ENCODE assay signal across 20 cellular contexts in the genomic region with DNA sequence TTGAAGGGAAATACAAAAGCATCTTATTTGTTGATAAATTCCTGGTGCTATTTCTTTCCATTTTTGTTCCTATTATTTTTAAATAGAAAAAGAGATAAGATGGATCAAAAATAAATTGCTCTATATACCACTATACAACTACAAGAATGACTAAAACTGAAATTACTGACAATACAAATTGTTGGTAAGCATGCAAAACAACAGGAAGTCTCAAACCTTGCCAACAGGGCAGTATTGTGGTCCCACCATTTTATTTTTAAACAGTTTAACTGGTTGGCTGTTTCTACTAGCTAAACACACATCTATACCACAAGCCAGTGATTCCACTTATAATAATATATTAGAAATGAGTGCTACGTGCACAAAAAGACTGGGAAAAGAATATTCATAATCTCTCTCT.
DNase-seq lines count a peak whose midpoint lies in the region; ATAC-seq and TF ChIP-seq lines count a peak whose summit lies in the region.
"Had no signal": no experiment of that assay in that cellular context is flagged by ENCODE, and none has a peak within 500 bp of the region (broad histone marks: within the 10 kb centered on the region; RNA-seq: fewer than 3 reads in every experiment).

No MANE protein-coding gene starts in this region.

- no peak overlapping the region for H2AFZ ChIP-seq in KMS-11 (ENCODE audit: low read depth)

- in situ Hi-C loops in gastrocnemius medialis (cut with MboI; ENCODE audit: low sequenced_read_pairs in 4 of 4): no loop called here

- H3K4me2 ChIP-seq in KMS-11: peak overlapping the region; percentile 33

- H3K4me1 ChIP-seq in KMS-11 (ENCODE audit: low read depth, poor library complexity, severe bottlenecking) (peaks cover 31% of the 10 kb centered on the region), gastrocnemius medialis (no peaks in the 10 kb centered on the region)

- ATAC-seq in GM19438 (IDR thresholded peaks at IDR 0.05; ENCODE audit: low read depth, unreplicated experiment): peak; percentile 60
- ATAC-seq in HG02981 (IDR thresholded peaks at IDR 0.05; ENCODE audit: unreplicated experiment): peak; percentile 56
- no peak for ATAC-seq in gastrocnemius medialis
- no peak for ATAC-seq in GM19035 (IDR thresholded peaks at IDR 0.05; ENCODE audit: unreplicated experiment)
- ATAC-seq: K562 had no signal

- POLR2A ChIA-PET in RWPE1 (lab: Yijun Ruan, JAX; ENCODE audit: low non-redundant PET): no interaction called here

- CTCF ChIA-PET in RWPE1 (lab: Yijun Ruan, JAX): interaction anchor here (1.4 kb wide), 1 partner anchor 52 kb away, joined by 3 read pairs; no protein-coding TSS in a partner anchor

- no peak overlapping the region for H3K9ac ChIP-seq in KMS-11

- H4K20me1 ChIP-seq in KMS-11 (ENCODE audit: insufficient read depth): no peaks in the 10 kb centered on the region

- H3K9me3 ChIP-seq in gastrocnemius medialis: no peaks in the 10 kb centered on the region

- H3K27ac ChIP-seq in KMS-11 (no peak overlapping the region), gastrocnemius medialis (no peak overlapping the region), RWPE1 (no peak overlapping the region)
- H3K27ac ChIP-seq: SK-N-MC had no signal

- H3K36me3 ChIP-seq in KMS-11 (ENCODE audit: insufficient read depth) (no peaks in the 10 kb centered on the region), gastrocnemius medialis (no peaks in the 10 kb centered on the region)

- intact Hi-C loops in gastrocnemius medialis (cut with DNase I; ENCODE audit: low total_unique reads): no loop called here

- DNase-seq in GM12865 (ENCODE audit: low read depth): peak; percentile 24
- no peak for DNase-seq in gastrocnemius medialis
- DNase-seq in RWPE1 (ENCODE audit: low spot score): no peak
- DNase-seq: CD4-positive, CD25-positive, alpha-beta regulatory T cell; COR-L47; DMS 273 treated with DMSO at 0.1 percent for 48 hours; DND-41; NCI-H187; NCI-H2107; NCI-H2227 treated with DMSO at 0.1 percent for 48 hours; NCI-H510A treated with DMSO at 0.1 percent for 48 hours; NCI-H774; OCI-M1; SHP77 had no signal

- TF ChIP-seq POLR2A in gastrocnemius medialis (IDR thresholded peaks at IDR 0.05): no peak

- no peaks in the 10 kb centered on the region for H3K79me2 ChIP-seq in KMS-11 (ENCODE audit: insufficient read depth, low read depth)

- H3K27me3 ChIP-seq in KMS-11 (ENCODE audit: insufficient read depth, low read depth) (no peaks in the 10 kb centered on the region), gastrocnemius medialis (no peaks in the 10 kb centered on the region)

- TF ChIP-seq CTCF in GM12865 (IDR thresholded peaks at IDR 0.05; ENCODE audit: insufficient read depth, low read depth, low read length, missing control alignments) (no peak), KMS-11 (conservative IDR thresholded peaks at IDR 0.05; ENCODE audit: low read depth, low read length) (no peak), gastrocnemius medialis (IDR thresholded peaks at IDR 0.05 in 4 of 5, conservative IDR thresholded peaks at IDR 0.05 in 1 of 5) (no peak), RWPE1 (conservative IDR thresholded peaks at IDR 0.05; ENCODE audit: low read depth) (no peak)

- H3K4me3 ChIP-seq in GM12865 (ENCODE audit: low read depth, low read length) (no peak overlapping the region), KMS-11 (IDR thresholded peaks at IDR 0.05; ENCODE audit: insufficient read depth, low read depth, low read length) (no peak overlapping the region), gastrocnemius medialis (no peak overlapping the region)
- H3K4me3 ChIP-seq: K562, SK-N-MC had no signal

Comparison
In these comparisons a context has a peak if more than half of its experiments do, and no peak if none do; other contexts are left out.
1. ATAC-seq: peak in GM19438 (single experiment) and HG02981 (single experiment); none in gastrocnemius medialis (0 of 2) and GM19035 (single experiment).